Comparison of ENCODE assay signal across 31 cellular contexts in the genomic region with DNA sequence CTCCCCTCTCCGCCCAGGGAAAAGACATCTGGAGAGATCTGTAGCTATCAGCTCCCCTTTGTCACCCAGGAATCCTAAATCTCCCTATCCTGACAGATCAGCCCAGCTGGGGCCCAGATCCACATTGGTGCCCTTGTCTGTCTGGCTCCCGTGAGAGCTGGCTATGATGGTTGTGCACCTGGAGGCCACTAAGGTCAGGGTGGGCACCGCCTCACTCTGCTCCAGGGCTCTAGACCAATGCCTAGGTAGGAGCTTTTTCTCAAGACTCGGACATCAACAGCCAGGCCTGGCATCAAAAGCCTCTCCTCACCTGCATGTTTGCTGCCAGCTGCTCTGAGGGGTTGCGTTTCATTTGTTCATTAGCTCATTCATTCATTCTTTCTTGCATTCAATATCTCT.
"Had no signal": no experiment of that assay in that cellular context is flagged by ENCODE, and none has a peak within 500 bp of the region (broad histone marks: within the 10 kb centered on the region; RNA-seq: fewer than 3 reads in every experiment).

No MANE protein-coding gene starts in this region.

- H3K4me2 ChIP-seq: smooth muscle cell had no signal

- DNase-seq: activated CD4-positive, alpha-beta memory T cell treated with anti-CD3 and anti-CD28 coated beads for 36 hours; activated CD4-positive, alpha-beta T cell treated with anti-CD3 and anti-CD28 coated beads, Interleukin-2, amount 10 ng/mL, durations not matched to agents 24 days and 14 days; activated CD4-positive, CD25-positive, alpha-beta regulatory T cell treated with anti-CD3 and anti-CD28 coated beads, Interleukin-2, amount 50 U/mL, for 72 hours; activated CD8-positive, alpha-beta memory T cell treated with anti-CD3 and anti-CD28 coated beads, Interleukin-2, amount 50 U/mL, for 4 hours; activated naive CD4-positive, alpha-beta T cell treated with Interleukin-2 at 50 U/mL for 16 hours; activated T-cell treated with anti-CD3 and anti-CD28 coated beads, Interleukin-2, amount 50 U/mL, for 24 hours; anterior cingulate cortex; body of pancreas; cerebellar nuclear complex; colonic mucosa; effector memory CD4-positive, alpha-beta T cell; erythroblast; hippocampal formation; kidney; left colon; natural killer cell; psoas muscle; stimulated activated CD4-positive, alpha-beta T cell treated with anti-CD3 and anti-CD28 coated beads, Interleukin-15, amount 100 ng/mL, for 24 hours; stimulated activated CD4-positive, alpha-beta T cell treated with anti-CD3 and anti-CD28 coated beads, Interleukin-2, amount 100 ng/mL, for 24 hours; stimulated activated naive CD4-positive, alpha-beta T cell; T1000; WERI-Rb-1 had no signal

- H3K4me3 ChIP-seq: body of pancreas, cardiac muscle cell, colonic mucosa, gastroesophageal sphincter, pancreas, psoas muscle, smooth muscle cell, suprapubic skin, transverse colon, vagina had no signal

- H3K4me1 Mint-ChIP-seq: activated T-helper 17 cell treated with anti-CD3 and anti-CD28 coated beads, Interleukin-2, amount 50 U/mL, for 72 hours had no signal

- H3K4me1 ChIP-seq: colonic mucosa had no signal

- H3K27ac Mint-ChIP-seq: activated CD4-positive, alpha-beta memory T cell treated with anti-CD3 and anti-CD28 coated beads for 36 hours; activated CD4-positive, alpha-beta T cell treated with anti-CD3 and anti-CD28 coated beads, Interleukin-2, amount 10 ng/mL, durations not matched to agents 24 days and 14 days; activated naive CD8-positive, alpha-beta T cell; activated T-cell treated with anti-CD3 and anti-CD28 coated beads, Interleukin-2, amount 50 U/mL, for 24 hours; activated T-helper 17 cell treated with anti-CD3 and anti-CD28 coated beads, Interleukin-2, amount 50 U/mL, for 72 hours; natural killer cell had no signal

- ATAC-seq: activated T-helper 17 cell treated with anti-CD3 and anti-CD28 coated beads, Interleukin-2, amount 50 U/mL, for 72 hours; body of pancreas; gastroesophageal sphincter; left colon; natural killer cell; pancreas; psoas muscle had no signal

- H3K9me3 ChIP-seq: body of pancreas, colonic mucosa, gastroesophageal sphincter, pancreas, psoas muscle, suprapubic skin, transverse colon, vagina had no signal

- H3K27ac ChIP-seq: body of pancreas, colonic mucosa, pancreas, psoas muscle, suprapubic skin, transverse colon, WERI-Rb-1 had no signal

- H3K4me3 Mint-ChIP-seq: activated CD4-positive, alpha-beta memory T cell treated with anti-CD3 and anti-CD28 coated beads for 36 hours; activated CD4-positive, alpha-beta T cell treated with anti-CD3 and anti-CD28 coated beads, Interleukin-2, amount 10 ng/mL, durations not matched to agents 24 days and 14 days; activated naive CD8-positive, alpha-beta T cell; activated T-cell treated with anti-CD3 and anti-CD28 coated beads, Interleukin-2, amount 50 U/mL, for 24 hours; activated T-helper 17 cell treated with anti-CD3 and anti-CD28 coated beads, Interleukin-2, amount 50 U/mL, for 72 hours; natural killer cell had no signal

- H3K27me3 ChIP-seq: body of pancreas, cardiac muscle cell, colonic mucosa, gastroesophageal sphincter, pancreas, suprapubic skin, transverse colon, vagina had no signal

- H3K9me3 Mint-ChIP-seq: activated CD4-positive, alpha-beta memory T cell treated with anti-CD3 and anti-CD28 coated beads for 36 hours; activated CD4-positive, alpha-beta T cell treated with anti-CD3 and anti-CD28 coated beads, Interleukin-2, amount 10 ng/mL, durations not matched to agents 24 days and 14 days; activated T-cell treated with anti-CD3 and anti-CD28 coated beads, Interleukin-2, amount 50 U/mL, for 24 hours; activated T-helper 17 cell treated with anti-CD3 and anti-CD28 coated beads, Interleukin-2, amount 50 U/mL, for 72 hours; natural killer cell had no signal

- H3K36me3 ChIP-seq: cardiac muscle cell, colonic mucosa, gastroesophageal sphincter, pancreas, suprapubic skin, transverse colon, vagina, WERI-Rb-1 had no signal

- H3K36me3 Mint-ChIP-seq: activated CD4-positive, alpha-beta memory T cell treated with anti-CD3 and anti-CD28 coated beads for 36 hours; activated naive CD8-positive, alpha-beta T cell; natural killer cell had no signal
